ENCODE assay signal across 29 cellular contexts in genomic region chr2:40098786-40099470, GRCh38.
DNase-seq lines count a peak whose midpoint lies in the region; ATAC-seq, FAIRE-seq and TF ChIP-seq lines count a peak whose summit lies in the region.
"Had no signal": no experiment of that assay in that cellular context is flagged by ENCODE, and none has a peak within 500 bp of the region (broad histone marks: within the 10 kb centered on the region; RNA-seq: fewer than 3 reads in every experiment).

No MANE protein-coding gene starts in this region.

- H3K27ac Mint-ChIP-seq in astrocyte (ENCODE audit: unreplicated experiment) = peak overlapping the region; percentile 59
- H3K27ac Mint-ChIP-seq: activated CD8-positive, alpha-beta T cell treated with anti-CD3 and anti-CD28 coated beads, Interleukin-2, amount 10 ng/mL, durations not matched to agents 7 days and 5 days; activated naive CD4-positive, alpha-beta T cell treated with anti-CD3 and anti-CD28 coated beads, Interleukin-2, amount 50 U/mL, for 72 hours; activated T-helper 2 cell treated with anti-CD3 and anti-CD28 coated beads, Interferon-gamma antibody, Interleukin-2, Interleukin-4, amounts not matched to agents 10 μg/mL and 5 μg/mL and 100 μg/mL, durations not matched to agents 14 hours and 24 hours and 36 hours; B cell; CD8-positive, alpha-beta memory T cell; H9; natural killer cell had no signal

- H4K20me1 ChIP-seq in HepG2 (ENCODE audit: insufficient read depth, low read length) (no peaks in the 10 kb centered on the region), astrocyte (ENCODE audit: insufficient read depth, low read length) (no peaks in the 10 kb centered on the region)

- H3K9me3 ChIP-seq in HepG2 (ENCODE audit: low read length) (no peaks in the 10 kb centered on the region), right lobe of liver (no peaks in the 10 kb centered on the region), astrocyte (ENCODE audit: insufficient read depth, low read depth, low read length) (no peaks in the 10 kb centered on the region), left lung (no peaks in the 10 kb centered on the region)
- H3K9me3 ChIP-seq: esophagus muscularis mucosa, Peyer's patch, tibial artery had no signal

- ATAC-seq in HepG2 (no peak), right lobe of liver (no peak), left colon (no peak), left lung (no peak)
- ATAC-seq: activated CD8-positive, alpha-beta T cell treated with anti-CD3 and anti-CD28 coated beads, Interleukin-2, amount 10 ng/mL, durations not matched to agents 7 days and 5 days; activated naive CD4-positive, alpha-beta T cell treated with anti-CD3 and anti-CD28 coated beads, Interleukin-2, amount 50 U/mL, for 72 hours; natural killer cell had no signal

- no peak for TF ChIP-seq RAD21 in HepG2 (CRISPR knock-in tag; IDR thresholded peaks at IDR 0.05)

- no peaks in the 10 kb centered on the region for H3K36me3 ChIP-seq in HepG2 (replicated peaks in 1 of 2; ENCODE audit: control insufficient read depth in 1 of 2, insufficient read depth in 2 of 2, low read length in 2 of 2)
- H3K36me3 ChIP-seq in right lobe of liver = no peaks in the 10 kb centered on the region
- H3K36me3 ChIP-seq in astrocyte (ENCODE audit: insufficient read depth, low read length) = no peaks in the 10 kb centered on the region
- H3K36me3 ChIP-seq in left lung = no peaks in the 10 kb centered on the region
- H3K36me3 ChIP-seq: esophagus muscularis mucosa, Peyer's patch, tibial artery had no signal

- no peaks in the 10 kb centered on the region for H3K36me3 Mint-ChIP-seq in astrocyte (ENCODE audit: low read depth, unreplicated experiment)
- H3K36me3 Mint-ChIP-seq: activated naive CD4-positive, alpha-beta T cell treated with anti-CD3 and anti-CD28 coated beads, Interleukin-2, amount 50 U/mL, for 72 hours; CD8-positive, alpha-beta memory T cell; natural killer cell had no signal

- intact Hi-C loops in HepG2 (cut with micrococcal nuclease; ENCODE audit: unreplicated experiment) = no loop called here
- intact Hi-C loops in right lobe of liver (cut with DNase I) = no loop called here
- intact Hi-C loops in left colon (cut with DNase I, micrococcal nuclease) = no loop called here
- intact Hi-C loops in left lung (cut with DNase I) = no loop called here

- H3K79me2 ChIP-seq in HepG2 (ENCODE audit: insufficient read depth, low read length) (no peaks in the 10 kb centered on the region), astrocyte (ENCODE audit: insufficient read depth, low read length) (no peaks in the 10 kb centered on the region)

- H3K27me3 ChIP-seq in HepG2 (ENCODE audit: control insufficient read depth in 1 of 2, insufficient read depth in 2 of 2, low read length in 2 of 2) = no peaks in the 10 kb centered on the region
- no peaks in the 10 kb centered on the region for H3K27me3 ChIP-seq in right lobe of liver
- H3K27me3 ChIP-seq in astrocyte (ENCODE audit: insufficient read depth, low read length) = no peaks in the 10 kb centered on the region
- H3K27me3 ChIP-seq in left lung = no peaks in the 10 kb centered on the region
- H3K27me3 ChIP-seq: esophagus muscularis mucosa, Peyer's patch, tibial artery had no signal

- POLR2A ChIA-PET in HepG2 (lab: Yijun Ruan, JAX) = no interaction called here

- TF ChIP-seq CTCF in HepG2 (CRISPR knock-in tag; IDR thresholded peaks at IDR 0.05) (no peak), right lobe of liver (IDR thresholded peaks at IDR 0.05) (no peak), astrocyte (IDR thresholded peaks at IDR 0.05; ENCODE audit: insufficient read depth, low read depth, low read length) (no peak), left lung (IDR thresholded peaks at IDR 0.05) (no peak)

- no peak overlapping the region for H3K4me3 Mint-ChIP-seq in astrocyte (ENCODE audit: unreplicated experiment)
- H3K4me3 Mint-ChIP-seq: activated CD8-positive, alpha-beta T cell treated with anti-CD3 and anti-CD28 coated beads, Interleukin-2, amount 10 ng/mL, durations not matched to agents 7 days and 5 days; B cell; CD8-positive, alpha-beta memory T cell; H9; natural killer cell had no signal

- H2AFZ ChIP-seq in HepG2 (ENCODE audit: low read length) = no peak overlapping the region
- no peak overlapping the region for H2AFZ ChIP-seq in astrocyte (ENCODE audit: low read depth, low read length)

- no peaks in the 10 kb centered on the region for H3K27me3 Mint-ChIP-seq in astrocyte (ENCODE audit: low read depth, unreplicated experiment)
- H3K27me3 Mint-ChIP-seq: B cell; CD8-positive, alpha-beta memory T cell had no signal

- H3K4me1 ChIP-seq in HepG2 (ENCODE audit: insufficient read depth, low read length) (no peaks in the 10 kb centered on the region), right lobe of liver (no peaks in the 10 kb centered on the region), astrocyte (ENCODE audit: insufficient read depth, low read length) (peaks cover 76% of the 10 kb centered on the region), left lung (no peaks in the 10 kb centered on the region)
- H3K4me1 ChIP-seq: Peyer's patch had no signal

- DNase-seq in HepG2 (ENCODE audit: low spot score) (no peak), right lobe of liver (no peak), astrocyte (ENCODE audit: low read depth) (peak; percentile 80), fibroblast of peridontal ligament (ENCODE audit: extremely low read depth) (peak; percentile 44), G401 (ENCODE audit: low spot score) (no peak), left colon (no peak), left lung (no peak)
- DNase-seq in stimulated activated CD4-positive, alpha-beta T cell treated with anti-CD3 and anti-CD28 coated beads, Interleukin-2, amount 100 ng/mL, for 24 hours = no peak
- DNase-seq: activated CD8-positive, alpha-beta T cell treated with anti-CD3 and anti-CD28 coated beads, Interleukin-2, amount 10 ng/mL, durations not matched to agents 7 days and 5 days; CD8-positive, alpha-beta memory T cell; effector CD8-positive, alpha-beta T cell; GF-D8; glutamatergic neuron; H9; natural killer cell; NCI-H1105; NCI-H2029; occipital lobe; Peyer's patch; small intestine; stimulated activated CD4-positive, alpha-beta T cell treated with anti-CD3 and anti-CD28 coated beads, Interleukin-1b, Interleukin-23, amount 100 ng/mL, for 48 hours; T1000; tibial artery had no signal

- no peak overlapping the region for H3K27ac ChIP-seq in HepG2 (ENCODE audit: extremely low read length, insufficient read depth, low read length)
- H3K27ac ChIP-seq in right lobe of liver = no peak overlapping the region
- H3K27ac ChIP-seq in astrocyte (ENCODE audit: low read depth, low read length) = peak overlapping the region; percentile 91
- H3K27ac ChIP-seq in left lung = no peak overlapping the region
- H3K27ac ChIP-seq: esophagus muscularis mucosa, Peyer's patch, tibial artery had no signal

- H3K9ac ChIP-seq in HepG2 (ENCODE audit: insufficient read depth, low read depth, low read length) (no peak overlapping the region), astrocyte (ENCODE audit: low read length) (peak overlapping the region; percentile 30)

- WGBS in HepG2 (ENCODE audit: low lambda C conversion rate) = 14% methylated on average over 9 of the region's 9 CpGs
- 56% methylated on average over 9 of the region's 9 CpGs for WGBS in right lobe of liver (ENCODE audit: insufficient coverage, low coverage, low lambda C conversion rate, missing lambda C conversion rate)

- FAIRE-seq in HepG2 (lab: Jason Lieb, UNC) (no peak), astrocyte (lab: Jason Lieb, UNC) (peak; percentile 54)
- FAIRE-seq: GM19239 had no signal

- no peak overlapping the region for H3K4me3 ChIP-seq in HepG2 (replicated peaks in 1 of 3; ENCODE audit: insufficient read depth in 1 of 3, low read depth in 2 of 3, low read length in 3 of 3)
- no peak overlapping the region for H3K4me3 ChIP-seq in right lobe of liver
- no peak overlapping the region for H3K4me3 ChIP-seq in astrocyte (ENCODE audit: insufficient read depth, low read depth, low read length)
- H3K4me3 ChIP-seq in left lung = no peak overlapping the region
- H3K4me3 ChIP-seq: esophagus muscularis mucosa, lung, Peyer's patch, tibial artery had no signal

- H3K4me2 ChIP-seq in HepG2 (ENCODE audit: low read depth, low read length) (no peak overlapping the region), astrocyte (ENCODE audit: low read length) (no peak overlapping the region)

- TF ChIP-seq EP300 in HepG2 (IDR thresholded peaks at IDR 0.05; ENCODE audit: low read depth in 2 of 2, low read length in 2 of 2) (no peak), HepG2 (CRISPR knock-in tag; IDR thresholded peaks at IDR 0.05; ENCODE audit: borderline replicate concordance) (no peak)

- CTCF ChIA-PET in HepG2 (lab: Yijun Ruan, JAX; ENCODE audit: low intra/inter-chr PET ratio, low total read pairs) = no interaction called here

- peaks cover 73% of the 10 kb centered on the region for H3K4me1 Mint-ChIP-seq in astrocyte (ENCODE audit: low read depth, unreplicated experiment)
- H3K4me1 Mint-ChIP-seq: CD8-positive, alpha-beta memory T cell; natural killer cell had no signal

- TF ChIP-seq POLR2A in HepG2 (IDR thresholded peaks at IDR 0.05; ENCODE audit: insufficient read depth in 1 of 2, low read depth in 2 of 2, low read length in 2 of 2) = no peak
- no peak for TF ChIP-seq POLR2A in right lobe of liver (IDR thresholded peaks at IDR 0.05)

- H3K9me3 Mint-ChIP-seq in astrocyte (ENCODE audit: unreplicated experiment) = no peaks in the 10 kb centered on the region
- H3K9me3 Mint-ChIP-seq: activated naive CD4-positive, alpha-beta T cell treated with anti-CD3 and anti-CD28 coated beads, Interleukin-2, amount 50 U/mL, for 72 hours; activated T-helper 2 cell treated with anti-CD3 and anti-CD28 coated beads, Interferon-gamma antibody, Interleukin-2, Interleukin-4, amounts not matched to agents 10 μg/mL and 5 μg/mL and 100 μg/mL, durations not matched to agents 14 hours and 24 hours and 36 hours; CD8-positive, alpha-beta memory T cell; H9; natural killer cell had no signal

- in situ Hi-C loops in HepG2 (cut with HindIII; ENCODE audit: extremely low pct_ligation_motif_present, low pct_unique_long_range_greater_than_20kb) (no loop called here), G401 (cut with HindIII; ENCODE audit: low sequenced_read_pairs) (no loop called here)

- BruUV-seq in HepG2 (replicated peaks; lab: Mats Ljungman, UMichigan) = no TSS peak

TF ChIP-seq in HepG2, 621 proteins besides CTCF, POLR2A, EP300 and RAD21:
- TF ChIP-seq RAD51 (IDR thresholded peaks at IDR 0.05; ENCODE audit: borderline replicate concordance) = peak; percentile 55; the same call in 1 of the 2 replicates
- TF ChIP-seq RBAK (CRISPR knock-in tag; IDR thresholded peaks at IDR 0.05) = no peak

Comparison
In these comparisons a context has a peak if more than half of its experiments do, and no peak if none do; other contexts are left out.
1. DNase-seq: peak in astrocyte (single experiment) and fibroblast of peridontal ligament (single experiment); none in HepG2 (single experiment), right lobe of liver (0 of 3), G401 (single experiment), stimulated activated CD4-positive, alpha-beta T cell treated with anti-CD3 and anti-CD28 coated beads, Interleukin-2, amount 100 ng/mL, for 24 hours (0 of 2), left colon (0 of 2) and left lung (0 of 2).